In genomic region chr17:49414622-49415350, GRCh38 we compare ENCODE assay signal across 8 cellular contexts.
A peak's percentile ranks its signal among the peaks of the same experiment; 100 is the strongest.
DNase-seq lines count a peak whose midpoint lies in the region; ATAC-seq and TF ChIP-seq lines count a peak whose summit lies in the region.

Gene PHB1 (minus strand): TSS chr17:49414882. CDS start chr17:49413264, 1,618 bp downstream.

- CTCF ChIA-PET in AG04449 (lab: Yijun Ruan, JAX), result interaction anchor here (0.6 to 12.1 kb wide), 12 partner anchors 17 to 316 kb away, joined by 3 to 210 read pairs (median 4); no protein-coding TSS in a partner anchor

- H3K4me3 ChIP-seq in AG04449 (ENCODE audit: low read depth, low read length), result peak within 1 kb of the TSS; percentile 100
- H3K4me3 ChIP-seq in WI38 (ENCODE audit: low read depth, low read length), result peak within 1 kb of the TSS; percentile 98
- H3K4me3 ChIP-seq in cardiac fibroblast (replicated peaks in 1 of 2; ENCODE audit: low read depth in 2 of 2, low read length in 2 of 2), result peak within 1 kb of the TSS; percentile 81 to 96

- POLR2A ChIA-PET in AG04449 (lab: Yijun Ruan, JAX), result interaction anchor here (0.6 to 0.9 kb wide), 3 partner anchors 17 to 293 kb away, joined by 3 to 6 read pairs (median 3); partner anchors contain the start of gene SLC35B1

- no peak for TF ChIP-seq CTCF in AG04449 (IDR thresholded peaks at IDR 0.05; ENCODE audit: insufficient read depth, low read length, missing control alignments)
- no peak for TF ChIP-seq CTCF in WI38 (IDR thresholded peaks at IDR 0.05; ENCODE audit: low read depth, low read length)
- no peak for TF ChIP-seq CTCF in cardiac fibroblast (IDR thresholded peaks at IDR 0.05; ENCODE audit: low read depth, low read length)

- DNase-seq in AG04449 (ENCODE audit: low read depth, low spot score) (peak; percentile 83), NCI-H2227 treated with DMSO at 0.1 percent for 48 hours (lab: John Stamatoyannopoulos, UW) (peak; percentile 98), cardiac fibroblast (ENCODE audit: low read depth in 2 of 2) (peak; percentile 98), iPS-NIHi7 (ENCODE audit: extremely low spot score) (peak; percentile 99), smooth muscle cell of the brain vasculature (ENCODE audit: low read depth, low spot score) (peak; percentile 94)

- ATAC-seq in GM18907 (IDR thresholded peaks at IDR 0.05; ENCODE audit: unreplicated experiment), result peak; percentile 98
- peak; percentile 95 for ATAC-seq in HG03159 (IDR thresholded peaks at IDR 0.05; ENCODE audit: unreplicated experiment)

Comparison
In these comparisons a context has a peak if more than half of its experiments do, and no peak if none do; other contexts are left out.
1. Peak in every context shown above with its lines: DNase-seq, ATAC-seq and H3K4me3 ChIP-seq.